In the genomic region with DNA sequence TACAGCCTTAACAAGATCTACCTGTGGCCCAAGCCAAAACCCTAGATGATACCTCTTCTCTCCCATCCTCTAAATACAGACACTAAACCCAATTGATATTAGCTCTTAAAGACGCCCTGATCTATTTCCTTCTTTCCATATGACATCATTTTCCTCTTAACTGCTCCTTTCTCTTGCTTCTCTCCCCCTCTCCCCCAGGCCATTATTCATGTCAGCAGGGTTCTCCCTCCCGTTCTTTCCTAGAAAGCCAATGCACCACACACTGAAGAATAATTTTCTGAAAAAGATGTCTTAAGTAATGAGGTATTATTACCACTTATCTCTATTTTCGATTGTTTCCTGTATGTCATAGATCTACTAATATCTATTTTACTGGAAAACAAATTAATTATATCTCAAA, we compare ENCODE assay signal across 23 cellular contexts.
"Had no signal": no experiment of that assay in that cellular context is flagged by ENCODE, and none has a peak within 500 bp of the region (broad histone marks: within the 10 kb centered on the region; RNA-seq: fewer than 3 reads in every experiment).

No MANE protein-coding gene starts in this region.

- H3K36me3 ChIP-seq: gastrocnemius medialis, neutrophil, prostate gland, upper lobe of left lung had no signal

- H3K4me1 ChIP-seq: gastrocnemius medialis, prostate gland, testis, tibial artery had no signal

- H3K27me3 Mint-ChIP-seq: naive thymus-derived CD8-positive, alpha-beta T cell; stimulated activated memory B cell treated with anti-CD40 and anti-IgM and Interleukin-4, amounts not matched to agents 10 μg/mL and 1 μg/mL and 100 μg/mL, for 72 hours had no signal

- H3K9me3 ChIP-seq: gastrocnemius medialis, left lung, neutrophil, prostate gland, testis, tibial artery, upper lobe of left lung had no signal

- DNase-seq: dorsolateral prefrontal cortex; effector CD4-positive, alpha-beta T cell; endodermal cell; gastrocnemius medialis; head of caudate nucleus; left lung; mesenchymal stem cell; midbrain; naive thymus-derived CD8-positive, alpha-beta T cell; right cardiac atrium; spleen; stimulated activated CD4-positive, alpha-beta T cell treated with anti-CD3 and anti-CD28 coated beads, Interleukin-4, amount 100 ng/mL, for 4 hours; stimulated activated naive CD8-positive, alpha-beta T cell treated with anti-CD3 and anti-CD28 coated beads, Interleukin-15, Interleukin-2, amounts not matched to agents 100 U/mL and 50 U/mL, for 24 hours; substantia nigra; testis; tibial artery; upper lobe of left lung had no signal

- ATAC-seq: esophagus mucosa; gastrocnemius medialis; left lung; naive thymus-derived CD8-positive, alpha-beta T cell; right cardiac atrium; stimulated activated memory B cell treated with anti-CD40 and anti-IgM and Interleukin-4, amounts not matched to agents 10 μg/mL and 1 μg/mL and 100 μg/mL, for 72 hours; stimulated activated naive CD8-positive, alpha-beta T cell treated with anti-CD3 and anti-CD28 coated beads, Interleukin-15, Interleukin-2, amounts not matched to agents 100 U/mL and 50 U/mL, for 24 hours had no signal

- H3K4me1 Mint-ChIP-seq: endodermal cell; stimulated activated memory B cell treated with anti-CD40 and anti-IgM and Interleukin-4, amounts not matched to agents 10 μg/mL and 1 μg/mL and 100 μg/mL, for 72 hours had no signal

- H3K27ac ChIP-seq: dorsolateral prefrontal cortex, epithelial cell of prostate, gastrocnemius medialis, left lung, neutrophil, prostate gland, skin epidermis, spleen, testis, tibial artery, upper lobe of left lung had no signal

- H3K4me3 Mint-ChIP-seq: endodermal cell; naive thymus-derived CD8-positive, alpha-beta T cell; stimulated activated memory B cell treated with anti-CD40 and anti-IgM and Interleukin-4, amounts not matched to agents 10 μg/mL and 1 μg/mL and 100 μg/mL, for 72 hours had no signal

- H3K4me3 ChIP-seq: dorsolateral prefrontal cortex, gastrocnemius medialis, left lung, prostate gland, skin epidermis, spleen, testis, tibial artery, upper lobe of left lung had no signal

- H3K27ac Mint-ChIP-seq: endodermal cell; stimulated activated memory B cell treated with anti-CD40 and anti-IgM and Interleukin-4, amounts not matched to agents 10 μg/mL and 1 μg/mL and 100 μg/mL, for 72 hours had no signal

- H3K27me3 ChIP-seq: dorsolateral prefrontal cortex, gastrocnemius medialis, left lung, neutrophil, spleen, testis, tibial artery, upper lobe of left lung had no signal
